Comparison of ENCODE assay signal across 1 cellular context in genomic region chr5:75281716-75282465, GRCh38.
TF ChIP-seq lines count a peak whose summit lies in the region.

No MANE protein-coding gene starts in this region.

TF ChIP-seq in GM23338, 12 proteins besides CTCF, POLR2A, EP300 and RAD21 (continued from another document):
- TF ChIP-seq ZNF462 (CRISPR knock-in tag; IDR thresholded peaks at IDR 0.05) (no peak), POLR2AphosphoS5 (IDR thresholded peaks at IDR 0.05; ENCODE audit: low read depth) (no peak), ZNF331 (CRISPR knock-in tag; IDR thresholded peaks at IDR 0.05; ENCODE audit: low read depth) (no peak), STAT1 (IDR thresholded peaks at IDR 0.05; ENCODE audit: unreplicated experiment) (no peak)
TF ChIP-seq in GM23338: peak in this region for 0.
